Comparison of ENCODE assay signal across 8 cellular contexts in genomic region chr17:79803997-79804855, GRCh38. TPM values are rescaled to one million over a fixed set of nuclear protein-coding genes. Genes with fewer than 3 reads are reported as not detected.
DNase-seq lines count a peak whose midpoint lies in the region; ATAC-seq and TF ChIP-seq lines count a peak whose summit lies in the region.

No MANE protein-coding gene starts in this region.

- H3K4me3 ChIP-seq in H7 (ENCODE audit: insufficient read depth, low read depth, low read length), result no peak overlapping the region

- H3K9me3 Mint-ChIP-seq in nephron progenitor cell, result peaks cover 8% of the 10 kb centered on the region

- H3K27me3 Mint-ChIP-seq in nephron progenitor cell (ENCODE audit: low read depth, poor library complexity), result peaks cover 100% of the 10 kb centered on the region

- no peaks in the 10 kb centered on the region for H3K36me3 ChIP-seq in H7 (replicated peaks; ENCODE audit: control insufficient read depth, insufficient read depth, low read length)

- peak overlapping the region; percentile 69 for H3K4me3 Mint-ChIP-seq in nephron progenitor cell

- H3K27ac Mint-ChIP-seq in nephron progenitor cell, result no peak overlapping the region

- TF ChIP-seq CTCF in GM10248 (IDR thresholded peaks at IDR 0.05; ENCODE audit: control extremely low read depth, extremely low read depth, low read depth, missing control alignments), result no peak
- TF ChIP-seq CTCF in nephron progenitor cell (IDR thresholded peaks at IDR 0.05), result no peak
- TF ChIP-seq CTCF in omental fat pad (IDR thresholded peaks at IDR 0.05), result no peak

- H3K36me3 Mint-ChIP-seq in nephron progenitor cell (ENCODE audit: low read depth), result no peaks in the 10 kb centered on the region

- H3K27me3 ChIP-seq in H7 (ENCODE audit: control insufficient read depth, insufficient read depth, low read length), result peaks cover 100% of the 10 kb centered on the region

- CTCF ChIA-PET in GM10248 (lab: Yijun Ruan, JAX), result interaction anchor here (1.0 to 1.5 kb wide), 4 partner anchors 14 to 35 kb away, joined by 3 to 4 read pairs (median 4); partner anchors contain the start of gene CBX4

- peaks cover 40% of the 10 kb centered on the region for H3K4me1 Mint-ChIP-seq in nephron progenitor cell

- DNase-seq in GM10248 (ENCODE audit: extremely low spot score), result peak; percentile 75
- DNase-seq in H7, result peak; percentile 73
- DNase-seq in NCI-H774 (lab: John Stamatoyannopoulos, UW), result peak; percentile 33
- DNase-seq in activated naive CD4-positive, alpha-beta T cell treated with anti-CD3 and anti-CD28 coated beads, Interleukin-2, amount 50 U/mL, for 16 hours, result peak; percentile 82
- DNase-seq in nephron progenitor cell, result peak; percentile 63
- DNase-seq in dermis blood vessel endothelial cell, result no peak
- no peak for DNase-seq in GM19240 (ENCODE audit: insufficient read length, low spot score)
- no peak for DNase-seq in omental fat pad (ENCODE audit: low spot score)

- POLR2A ChIA-PET in GM10248 (lab: Yijun Ruan, JAX), result interaction anchor here (1.4 kb wide), 1 partner anchor 33 kb away, joined by 3 read pairs; no protein-coding TSS in a partner anchor

- no peak for ATAC-seq in omental fat pad (ENCODE audit: low FRiP score)

RNA-seq across cellular contexts. Expression of gene CBX8, which starts 7.3 kb away (rescaled TPM):
- total RNA-seq in H7 (2014; rRNA removed; shearing (Covaris generic)), result 1.4 and 1.9 TPM in 2 replicates
- total RNA-seq in dermis blood vessel endothelial cell (2.7 and 5.1 TPM in 2 replicates), omental fat pad (1 to 10 TPM in 2 of 4 donors, under 1 TPM in 2; 0.88 to 2.2 (median 1.2) TPM)

RNA-seq across cellular contexts. Expression of gene CBX2, which starts 26.3 kb away (rescaled TPM):
- total RNA-seq in H7 (2014; rRNA removed; shearing (Covaris generic)), result 89.1 and 97.4 TPM in 2 replicates
- total RNA-seq in dermis blood vessel endothelial cell, result 12.9 and 14.1 TPM in 2 replicates
- total RNA-seq in omental fat pad, result 1 to 10 TPM in 2 of 4 donors, under 1 TPM in 2; 0.28 to 5.2 (median 1.5) TPM

RNA-seq across cellular contexts. Expression of gene CBX4, which starts 35.0 kb away (rescaled TPM):
- total RNA-seq in H7 (2014; rRNA removed; shearing (Covaris generic)), result 6.4 and 6.6 TPM in 2 replicates
- total RNA-seq in dermis blood vessel endothelial cell, result 11.1 and 13.5 TPM in 2 replicates
- total RNA-seq in omental fat pad, result 10 to 100 TPM in 2 of 4 donors, 1 to 10 TPM in 2; 5.5 to 16.6 (median 10.6) TPM

Comparison
In these comparisons a context has a peak if more than half of its experiments do, and no peak if none do; other contexts are left out.
1. DNase-seq: peak in GM10248 (single experiment), H7 (single experiment), NCI-H774 (single experiment), activated naive CD4-positive, alpha-beta T cell treated with anti-CD3 and anti-CD28 coated beads, Interleukin-2, amount 50 U/mL, for 16 hours (single experiment) and nephron progenitor cell (single experiment); none in dermis blood vessel endothelial cell (single experiment), GM19240 (single experiment) and omental fat pad (single experiment).